ENCODE assay signal across 13 cellular contexts in genomic region chr1:234585333-234586055, GRCh38. TPM values are rescaled to one million over a fixed set of nuclear protein-coding genes. Genes with fewer than 3 reads are reported as not detected.
A peak's percentile ranks its signal among the peaks of the same experiment; 100 is the strongest.
DNase-seq lines count a peak whose midpoint lies in the region; ATAC-seq, FAIRE-seq and TF ChIP-seq lines count a peak whose summit lies in the region.
"Had no signal": no experiment of that assay in that cellular context is flagged by ENCODE, and none has a peak within 500 bp of the region (broad histone marks: within the 10 kb centered on the region; RNA-seq: fewer than 3 reads in every experiment).

No MANE protein-coding gene starts in this region.

- H3K9me3 Mint-ChIP-seq in astrocyte (ENCODE audit: unreplicated experiment) (no peaks in the 10 kb centered on the region), T-cell (no peaks in the 10 kb centered on the region)
- no peaks in the 10 kb centered on the region for H3K9me3 Mint-ChIP-seq in CD4-positive, alpha-beta memory T cell
- H3K9me3 Mint-ChIP-seq: activated naive CD4-positive, alpha-beta T cell treated with anti-CD3 and anti-CD28 coated beads, Interleukin-2, amount 50 U/mL, for 72 hours; stimulated activated naive CD8-positive, alpha-beta T cell treated with anti-CD3 and anti-CD28 coated beads, Interleukin-15, Interleukin-2, amounts not matched to agents 100 ng/mL and 50 ng/mL, for 24 hours had no signal

- H3K4me3 Mint-ChIP-seq in astrocyte (ENCODE audit: unreplicated experiment) = no peak overlapping the region
- H3K4me3 Mint-ChIP-seq in CD4-positive, alpha-beta memory T cell = no peak overlapping the region
- no peak overlapping the region for H3K4me3 Mint-ChIP-seq in T-cell
- H3K4me3 Mint-ChIP-seq: stimulated activated naive CD8-positive, alpha-beta T cell treated with anti-CD3 and anti-CD28 coated beads, Interleukin-15, Interleukin-2, amounts not matched to agents 100 ng/mL and 50 ng/mL, for 24 hours had no signal

- no peak for FAIRE-seq in astrocyte (lab: Jason Lieb, UNC)

- TF ChIP-seq CTCF in HEK293 (tag by site-specific recombination; IDR thresholded peaks at IDR 0.05) (no peak), astrocyte (IDR thresholded peaks at IDR 0.05; ENCODE audit: insufficient read depth, low read depth, low read length) (no peak), breast epithelium (IDR thresholded peaks at IDR 0.05) (no peak)

- H3K27me3 Mint-ChIP-seq in astrocyte (ENCODE audit: low read depth, unreplicated experiment) (no peaks in the 10 kb centered on the region), T-cell (peaks cover 0 to 12% of the 10 kb centered on the region in 2 donors)
- H3K27me3 Mint-ChIP-seq in CD4-positive, alpha-beta memory T cell = no peaks in the 10 kb centered on the region

- H3K36me3 Mint-ChIP-seq in astrocyte (ENCODE audit: low read depth, unreplicated experiment) (no peaks in the 10 kb centered on the region), T-cell (no peaks in the 10 kb centered on the region)
- H3K36me3 Mint-ChIP-seq in CD4-positive, alpha-beta memory T cell = no peaks in the 10 kb centered on the region
- H3K36me3 Mint-ChIP-seq: activated naive CD4-positive, alpha-beta T cell treated with anti-CD3 and anti-CD28 coated beads, Interleukin-2, amount 50 U/mL, for 72 hours had no signal

- H3K9me3 ChIP-seq in HEK293 (ENCODE audit: control insufficient read depth, insufficient read depth, low read depth, low read length) (no peaks in the 10 kb centered on the region), astrocyte (ENCODE audit: insufficient read depth, low read depth, low read length) (no peaks in the 10 kb centered on the region), right cardiac atrium (ENCODE audit: control insufficient read depth, low read length) (no peaks in the 10 kb centered on the region), breast epithelium (no peaks in the 10 kb centered on the region)
- H3K9me3 ChIP-seq in CD4-positive, alpha-beta memory T cell (ENCODE audit: control insufficient read depth in 1 of 2, low read length in 2 of 2) = no peaks in the 10 kb centered on the region

- peak overlapping the region; percentile 1 for H2AFZ ChIP-seq in astrocyte (ENCODE audit: low read depth, low read length)

- no peak overlapping the region for H3K4me3 ChIP-seq in HEK293 (ENCODE audit: low read depth, low read length)
- no peak overlapping the region for H3K4me3 ChIP-seq in astrocyte (ENCODE audit: insufficient read depth, low read depth, low read length)
- H3K4me3 ChIP-seq in right cardiac atrium (ENCODE audit: low read length) = no peak overlapping the region
- no peak overlapping the region for H3K4me3 ChIP-seq in skin epidermis
- H3K4me3 ChIP-seq in CD4-positive, alpha-beta memory T cell (ENCODE audit: low read length in 2 of 2) = no peak overlapping the region
- H3K4me3 ChIP-seq in breast epithelium = no peak overlapping the region
- H3K4me3 ChIP-seq: lung had no signal

- CTCF ChIA-PET in HEK293 (lab: Yijun Ruan, JAX) = interaction anchor here (0.6 to 2.5 kb wide), 9 partner anchors 10 to 1060 kb away, joined by 3 to 10 read pairs (median 5); no protein-coding TSS in a partner anchor
- CTCF ChIA-PET in CD4-positive, alpha-beta memory T cell (lab: Charles Lee; ENCODE audit: partially characterized antibody) = interaction anchor here (1.2 kb wide), 1 partner anchor 511 kb away, joined by 3 read pairs; no protein-coding TSS in a partner anchor
- CTCF ChIA-PET in T-cell (lab: Charles Lee) = no interaction called here

- H3K27ac Mint-ChIP-seq in astrocyte (ENCODE audit: unreplicated experiment) (no peak overlapping the region), T-cell (no peak overlapping the region)
- peak overlapping the region in 3 of 7 donors; percentile 28 to 48 (median 33) for H3K27ac Mint-ChIP-seq in CD4-positive, alpha-beta memory T cell
- H3K27ac Mint-ChIP-seq: stimulated activated naive CD8-positive, alpha-beta T cell treated with anti-CD3 and anti-CD28 coated beads, Interleukin-15, Interleukin-2, amounts not matched to agents 100 ng/mL and 50 ng/mL, for 24 hours had no signal

- peak; percentile 26 for ATAC-seq in right cardiac atrium
- no peak for ATAC-seq in T-cell (replicated peaks in 1 of 4)
- ATAC-seq: activated naive CD4-positive, alpha-beta T cell treated with anti-CD3 and anti-CD28 coated beads, Interleukin-2, amount 50 U/mL, for 72 hours had no signal

- WGBS in right cardiac atrium = 51% methylated on average over 8 of the region's 8 CpGs

- intact Hi-C loops in right cardiac atrium (cut with DNase I) (loop anchor here in 1 of 4 donors (10.0 kb wide), 1 partner anchor 51 kb away; no protein-coding TSS in a partner anchor), breast epithelium (cut with DNase I; ENCODE audit: low total_unique reads) (no loop called here)
- intact Hi-C loops in CD4-positive, alpha-beta memory T cell (cut with micrococcal nuclease) = no loop called here

- H4K20me1 ChIP-seq in astrocyte (ENCODE audit: insufficient read depth, low read length) = no peaks in the 10 kb centered on the region

- no peak for TF ChIP-seq POLR2A in breast epithelium (IDR thresholded peaks at IDR 0.05)

- peak overlapping the region; percentile 49 for H3K4me2 ChIP-seq in astrocyte (ENCODE audit: low read length)

- H3K27me3 ChIP-seq in astrocyte (ENCODE audit: insufficient read depth, low read length) (no peaks in the 10 kb centered on the region), right cardiac atrium (ENCODE audit: control insufficient read depth, insufficient read depth) (no peaks in the 10 kb centered on the region), breast epithelium (no peaks in the 10 kb centered on the region)
- H3K27me3 ChIP-seq in CD4-positive, alpha-beta memory T cell (ENCODE audit: insufficient read depth, low read length) = no peaks in the 10 kb centered on the region

- no peaks in the 10 kb centered on the region for H3K36me3 ChIP-seq in HEK293 (ENCODE audit: control insufficient read depth in 2 of 2, insufficient read depth in 1 of 2, low read length in 2 of 2)
- no peaks in the 10 kb centered on the region for H3K36me3 ChIP-seq in astrocyte (ENCODE audit: insufficient read depth, low read length)
- no peaks in the 10 kb centered on the region for H3K36me3 ChIP-seq in CD4-positive, alpha-beta memory T cell (ENCODE audit: insufficient read depth, low read length)
- no peaks in the 10 kb centered on the region for H3K36me3 ChIP-seq in breast epithelium

- no peaks in the 10 kb centered on the region for H3K79me2 ChIP-seq in astrocyte (ENCODE audit: insufficient read depth, low read length)

- H3K9ac ChIP-seq in astrocyte (ENCODE audit: low read length) = peak overlapping the region; percentile 43

- peak; percentile 81 for DNase-seq in astrocyte (ENCODE audit: low read depth)
- no peak for DNase-seq in right cardiac atrium
- no peak for DNase-seq in NCI-H2107 treated with DMSO at 0.1 percent for 48 hours (lab: John Stamatoyannopoulos, UW; ENCODE audit: unreplicated experiment)
- no peak for DNase-seq in CD4-positive, alpha-beta memory T cell
- DNase-seq in T-cell = no peak
- DNase-seq in breast epithelium (ENCODE audit: low spot score in 2 of 2) = no peak
- DNase-seq: activated CD4-positive, alpha-beta T cell treated with anti-CD3 and anti-CD28 coated beads, Interleukin-2, amount 50 U/mL, for 1 hour; NCI-H187 had no signal

- H3K27ac ChIP-seq in HEK293 (ENCODE audit: extremely low read depth, low read depth, low read length) (no peak overlapping the region), astrocyte (ENCODE audit: low read depth, low read length) (peak overlapping the region; percentile 42), right cardiac atrium (ENCODE audit: low read length) (peak overlapping the region; percentile 73), skin epidermis (peak overlapping the region in 11 of 21 experiments; percentile 5 to 75 (median 47)), breast epithelium (peak overlapping the region in 1 of 2 donors; percentile 50)
- no peak overlapping the region for H3K27ac ChIP-seq in CD4-positive, alpha-beta memory T cell (ENCODE audit: low read depth, low read length)

- H3K4me1 Mint-ChIP-seq in astrocyte (ENCODE audit: low read depth, unreplicated experiment) (peaks cover 13% of the 10 kb centered on the region), T-cell (no peaks in the 10 kb centered on the region)
- peaks cover 0 to 2% (median 0%) of the 10 kb centered on the region in 4 donors for H3K4me1 Mint-ChIP-seq in CD4-positive, alpha-beta memory T cell

- POLR2A ChIA-PET in HEK293 (lab: Yijun Ruan, JAX) = interaction anchor here (1.1 to 1.6 kb wide), 4 partner anchors 13 to 76 kb away, joined by 3 to 6 read pairs (median 4); no protein-coding TSS in a partner anchor
- POLR2A ChIA-PET in CD4-positive, alpha-beta memory T cell (lab: Charles Lee; ENCODE audit: partially characterized antibody) = no interaction called here
- POLR2A ChIA-PET in T-cell (lab: Charles Lee) = no interaction called here

- H3K4me1 ChIP-seq in HEK293 (ENCODE audit: control insufficient read depth, insufficient read depth, low read length) (peaks cover 7% of the 10 kb centered on the region; the same call in 1 of the 2 replicates), astrocyte (ENCODE audit: insufficient read depth, low read length) (peaks cover 22% of the 10 kb centered on the region), right cardiac atrium (ENCODE audit: control insufficient read depth, insufficient read depth, low read length) (peaks cover 16% of the 10 kb centered on the region), breast epithelium (peaks cover 0 to 2% of the 10 kb centered on the region in 2 donors)
- no peaks in the 10 kb centered on the region for H3K4me1 ChIP-seq in CD4-positive, alpha-beta memory T cell (ENCODE audit: insufficient read depth, low read length)

TF ChIP-seq in HEK293, 187 proteins besides CTCF, POLR2A, EP300 and RAD21 (continues in another document):
- no peak for TF ChIP-seq ZFP41 (tag by site-specific recombination; IDR thresholded peaks at IDR 0.05; ENCODE audit: borderline replicate concordance)
- no peak for TF ChIP-seq ZNF629 (tag by site-specific recombination; IDR thresholded peaks at IDR 0.05)
- TF ChIP-seq HOXA7 (CRISPR knock-in tag; IDR thresholded peaks at IDR 0.05; ENCODE audit: borderline replicate concordance) = no peak
- TF ChIP-seq ZBTB20 (tag by site-specific recombination; IDR thresholded peaks at IDR 0.05) = peak; percentile 16; the same call in 1 of the 2 replicates
- no peak for TF ChIP-seq ZNF658 (tag by site-specific recombination; IDR thresholded peaks at IDR 0.05)
- no peak for TF ChIP-seq BCL11B (tag by site-specific recombination; IDR thresholded peaks at IDR 0.05; ENCODE audit: low read depth)
- TF ChIP-seq ZIC2 (tag by site-specific recombination; IDR thresholded peaks at IDR 0.05) = peak; percentile 26; the same call in 1 of the 2 replicates
- TF ChIP-seq ZNF843 (tag by site-specific recombination; IDR thresholded peaks at IDR 0.05) = no peak
- 0 out of 2 replicates have a peak, but pooled peaks have one; percentile 11 for TF ChIP-seq KLF10 (tag by site-specific recombination; IDR thresholded peaks at IDR 0.05)

RNA-seq across cellular contexts. Expression of gene IRF2BP2, which starts 24.5 kb away (rescaled TPM):
- total RNA-seq in astrocyte (122 and 126 TPM in 2 replicates), right cardiac atrium (100 to 1,000 TPM in 3 of 4 donors, 10 to 100 TPM in 1; 92.3 to 123 (median 108) TPM), T-cell (100 to 1,000 TPM; 141 to 406 (median 163) TPM), breast epithelium (100 to 1,000 TPM in 1 of 3 donors, 10 to 100 TPM in 2; 60.3 to 108 (median 84.9) TPM)
- 69.3 TPM for polyA plus RNA-seq in right cardiac atrium
- 100 to 1,000 TPM; 162 to 164 TPM for total RNA-seq in CD4-positive, alpha-beta memory T cell
- polyA plus RNA-seq in CD4-positive, alpha-beta memory T cell = 10 to 100 TPM; 23.9 to 43.0 TPM

Comparison
In these comparisons a context has a peak if more than half of its experiments do, and no peak if none do; other contexts are left out.
1. H3K27ac ChIP-seq: peak in astrocyte (single experiment), right cardiac atrium (single experiment) and skin epidermis (11 of 21); none in HEK293 (single experiment) and CD4-positive, alpha-beta memory T cell (single experiment).
2. ATAC-seq: peak in right cardiac atrium (2 of 2); none in T-cell (0 of 4).
3. CTCF ChIA-PET loops: an anchor here in HEK293 (0.6 to 2.5 kb wide) and CD4-positive, alpha-beta memory T cell (1.2 kb wide); none called in T-cell.